In genomic region chr6:72646604-72647485, GRCh38 we compare ENCODE assay signal across 17 cellular contexts. TPM values are rescaled to one million over a fixed set of nuclear protein-coding genes. Genes with fewer than 3 reads are reported as not detected.
A peak's percentile ranks its signal among the peaks of the same experiment; 100 is the strongest.
DNase-seq lines count a peak whose midpoint lies in the region; ATAC-seq and TF ChIP-seq lines count a peak whose summit lies in the region.
"Had no signal": no experiment of that assay in that cellular context is flagged by ENCODE, and none has a peak within 500 bp of the region (broad histone marks: within the 10 kb centered on the region; RNA-seq: fewer than 3 reads in every experiment).

No MANE protein-coding gene starts in this region.

- H3F3A ChIP-seq in PC-3 (ENCODE audit: low read length, unreplicated experiment): peaks cover 5% of the 10 kb centered on the region

- no TSS peak for BruUV-seq in PC-3 (replicated peaks; lab: Mats Ljungman, UMichigan)

- H3K36me3 Mint-ChIP-seq in stimulated activated naive CD8-positive, alpha-beta T cell treated with anti-CD3 and anti-CD28 coated beads, Interleukin-15, Interleukin-2, amounts not matched to agents 100 ng/mL and 50 ng/mL, for 24 hours (ENCODE audit: low read depth): peaks cover 29% of the 10 kb centered on the region

- peak overlapping the region; percentile 27 for H3K27ac Mint-ChIP-seq in stimulated activated naive CD8-positive, alpha-beta T cell treated with anti-CD3 and anti-CD28 coated beads, Interleukin-15, Interleukin-2, amounts not matched to agents 100 ng/mL and 50 ng/mL, for 24 hours

- no peaks in the 10 kb centered on the region for H3K27me3 ChIP-seq in PC-3 (ENCODE audit: low read length)

- POLR2A ChIA-PET in PC-3 (lab: Charles Lee; ENCODE audit: unreplicated experiment): interaction anchor here (0.7 kb wide), 1 partner anchor 384 kb away, joined by 8 read pairs; no protein-coding TSS in a partner anchor

- H3K36me3 ChIP-seq in PC-3 (ENCODE audit: low read depth, low read length): no peaks in the 10 kb centered on the region

- no peak for DNase-seq in stimulated activated naive CD8-positive, alpha-beta T cell treated with anti-CD3 and anti-CD28 coated beads, Interleukin-15, Interleukin-2, amounts not matched to agents 100 U/mL and 50 U/mL, for 24 hours
- DNase-seq in PC-3 (peak; percentile 79), epithelial cell of prostate (ENCODE audit: low read depth, low spot score) (peak; percentile 46), globus pallidus (ENCODE audit: low spot score) (no peak), HuH-7 (ENCODE audit: low spot score) (no peak)
- DNase-seq: AML-193, Caco-2, Kasumi-1, NCI-H1417, NCI-H2029, NCI-H524, SK-N-SH had no signal

- H3K4me2 ChIP-seq in PC-3 (ENCODE audit: low read length): peak overlapping the region; percentile 35; the same call in 1 of the 2 replicates
- H3K4me2 ChIP-seq: SK-N-SH had no signal

- no peaks in the 10 kb centered on the region for H3K9me3 ChIP-seq in PC-3 (ENCODE audit: low read length)
- H3K9me3 ChIP-seq: Caco-2, SK-N-SH had no signal

- peak overlapping the region; percentile 28; the same call in 1 of the 2 replicates for H3K9ac ChIP-seq in PC-3 (ENCODE audit: low read length)
- H3K9ac ChIP-seq: SK-N-SH had no signal

- peaks cover 3% of the 10 kb centered on the region for H3K9me3 Mint-ChIP-seq in stimulated activated naive CD8-positive, alpha-beta T cell treated with anti-CD3 and anti-CD28 coated beads, Interleukin-15, Interleukin-2, amounts not matched to agents 100 ng/mL and 50 ng/mL, for 24 hours

- intact Hi-C loops in PC-3 (cut with micrococcal nuclease): loop anchor here (1.0 to 10.0 kb wide), 7 partner anchors 95 to 538 kb away; no protein-coding TSS in a partner anchor

- no peak overlapping the region for H3K4me3 Mint-ChIP-seq in stimulated activated naive CD8-positive, alpha-beta T cell treated with anti-CD3 and anti-CD28 coated beads, Interleukin-15, Interleukin-2, amounts not matched to agents 100 ng/mL and 50 ng/mL, for 24 hours

- no peaks in the 10 kb centered on the region for H3K27me3 Mint-ChIP-seq in stimulated activated naive CD8-positive, alpha-beta T cell treated with anti-CD3 and anti-CD28 coated beads, Interleukin-15, Interleukin-2, amounts not matched to agents 100 ng/mL and 50 ng/mL, for 24 hours

- ATAC-seq in stimulated activated naive CD8-positive, alpha-beta T cell treated with anti-CD3 and anti-CD28 coated beads, Interleukin-15, Interleukin-2, amounts not matched to agents 100 U/mL and 50 U/mL, for 24 hours: no peak
- peak; percentile 72 for ATAC-seq in PC-3
- ATAC-seq in HG03460 (IDR thresholded peaks at IDR 0.05; ENCODE audit: unreplicated experiment): no peak
- ATAC-seq: HCT116 had no signal

- no peak overlapping the region for H2AFZ ChIP-seq in PC-3 (ENCODE audit: low read length)

- no peaks in the 10 kb centered on the region for H3K79me2 ChIP-seq in PC-3 (ENCODE audit: low read length)

- H3K27ac ChIP-seq in PC-3 (ENCODE audit: low read length): peak overlapping the region; percentile 90
- peak overlapping the region; percentile 85 for H3K27ac ChIP-seq in epithelial cell of prostate
- H3K27ac ChIP-seq: HL-60 had no signal

- no peak overlapping the region for H3K4me3 ChIP-seq in PC-3 (ENCODE audit: low read length)

- peaks cover 47% of the 10 kb centered on the region for H3K4me1 Mint-ChIP-seq in stimulated activated naive CD8-positive, alpha-beta T cell treated with anti-CD3 and anti-CD28 coated beads, Interleukin-15, Interleukin-2, amounts not matched to agents 100 ng/mL and 50 ng/mL, for 24 hours (ENCODE audit: low read depth)

- TF ChIP-seq CTCF in PC-3 (conservative IDR thresholded peaks at IDR 0.05; ENCODE audit: low read depth, low read length): no peak

- peaks cover 42% of the 10 kb centered on the region for H3K4me1 ChIP-seq in PC-3 (ENCODE audit: insufficient read depth, low read length)
- H3K4me1 ChIP-seq: Caco-2 had no signal

- CTCF ChIA-PET in PC-3 (lab: Charles Lee): no interaction called here

- no peaks in the 10 kb centered on the region for H3K9me2 ChIP-seq in PC-3 (replicated peaks; ENCODE audit: low read length)
- H3K9me2 ChIP-seq: SK-N-SH had no signal

- no peaks in the 10 kb centered on the region for H4K20me1 ChIP-seq in PC-3 (ENCODE audit: low read length)

RNA-seq across cellular contexts. Expression of gene KCNQ5, which starts 25.0 kb away (rescaled TPM):
- total RNA-seq in PC-3 (2014; rRNA removed): 0.17 TPM in 1 of 2 replicates, not detected in the other
- total RNA-seq: G401 had no signal

Comparison
In these comparisons a context has a peak if more than half of its experiments do, and no peak if none do; other contexts are left out.
1. DNase-seq: peak in PC-3 (single experiment) and epithelial cell of prostate (single experiment); none in stimulated activated naive CD8-positive, alpha-beta T cell treated with anti-CD3 and anti-CD28 coated beads, Interleukin-15, Interleukin-2, amounts not matched to agents 100 U/mL and 50 U/mL, for 24 hours (single experiment), globus pallidus (single experiment) and HuH-7 (single experiment).